Comparison of ENCODE assay signal across 18 cellular contexts in the genomic region with DNA sequence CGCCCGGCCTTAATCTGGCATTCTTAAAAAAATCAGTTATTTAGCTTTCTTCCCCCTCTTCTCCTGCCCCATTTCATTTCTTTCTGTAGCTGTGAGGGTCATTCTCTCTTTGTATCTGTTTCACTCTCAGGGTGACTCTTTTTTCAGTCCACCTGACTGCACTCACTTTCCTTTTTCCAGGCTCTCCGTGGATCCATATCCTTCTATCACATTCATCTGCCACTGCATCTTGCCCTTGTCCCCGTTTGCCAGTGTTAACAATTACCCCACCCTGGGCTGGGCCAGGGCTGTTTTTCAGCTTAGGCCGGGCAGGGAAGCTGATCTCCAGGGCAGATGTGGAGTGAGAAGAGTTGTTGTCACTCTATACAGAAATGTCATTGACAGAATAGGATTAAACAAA. TPM values are rescaled to one million over a fixed set of nuclear protein-coding genes. Genes with fewer than 3 reads are reported as not detected.
DNase-seq lines count a peak whose midpoint lies in the region; ATAC-seq and TF ChIP-seq lines count a peak whose summit lies in the region.
"Had no signal": no experiment of that assay in that cellular context is flagged by ENCODE, and none has a peak within 500 bp of the region (broad histone marks: within the 10 kb centered on the region; RNA-seq: fewer than 3 reads in every experiment).

No MANE protein-coding gene starts in this region.

- no peak for DNase-seq in MM.1S
- DNase-seq in adipocyte (ENCODE audit: low read depth) = no peak
- DNase-seq in left colon = no peak
- DNase-seq in central memory CD4-positive, alpha-beta T cell = no peak
- no peak for DNase-seq in NOMO-1 (lab: John Stamatoyannopoulos, UW; ENCODE audit: unreplicated experiment in 2 of 2)
- DNase-seq: DMS 273 treated with DMSO at 0.1 percent for 48 hours, GDM1, NCI-H1417 treated with DMSO at 0.1 percent for 48 hours, NCI-H1930, NCI-H446 treated with DMSO at 0.1 percent for 48 hours, NCI-H748 treated with DMSO at 0.1 percent for 48 hours, PC-9 had no signal

- no peak overlapping the region for H3K4me3 ChIP-seq in MM.1S (ENCODE audit: low read length)
- H3K4me3 ChIP-seq in adipocyte (ENCODE audit: low read length) = no peak overlapping the region
- H3K4me3 ChIP-seq in subcutaneous abdominal adipose tissue (ENCODE audit: low read depth in 1 of 5, low read length in 5 of 5) = no peak overlapping the region
- H3K4me3 ChIP-seq: GM12878, K562, PC-9 had no signal

- no peaks in the 10 kb centered on the region for H3K9me2 ChIP-seq in MM.1S (replicated peaks; ENCODE audit: insufficient read depth, low read length)

- peak overlapping the region; percentile 59; the same call in 1 of the 2 replicates for H3K4me2 ChIP-seq in MM.1S (ENCODE audit: low read depth, low read length)
- H3K4me2 ChIP-seq: PC-9 had no signal

- intact Hi-C loops in left colon (cut with DNase I, micrococcal nuclease) = loop anchor here in 1 of 2 donors (10.0 kb wide), 1 partner anchor 120 kb away; no protein-coding TSS in a partner anchor

- H3K4me1 ChIP-seq in MM.1S (ENCODE audit: low read length) = peaks cover 57% of the 10 kb centered on the region
- H3K4me1 ChIP-seq in adipocyte (ENCODE audit: control insufficient read depth, insufficient read depth, low read length) = peaks cover 14% of the 10 kb centered on the region
- peaks cover 5 to 39% (median 30%) of the 10 kb centered on the region in 5 donors for H3K4me1 ChIP-seq in subcutaneous abdominal adipose tissue (ENCODE audit: control insufficient read depth in 5 of 5, insufficient read depth in 5 of 5, low read length in 5 of 5)

- H3K36me3 ChIP-seq in MM.1S (replicated peaks; ENCODE audit: insufficient read depth, low read length) (no peaks in the 10 kb centered on the region), adipocyte (ENCODE audit: control insufficient read depth, insufficient read depth, low read length, severe bottlenecking) (no peaks in the 10 kb centered on the region), subcutaneous abdominal adipose tissue (ENCODE audit: control insufficient read depth in 5 of 5, insufficient read depth in 5 of 5, low read length in 5 of 5) (no peaks in the 10 kb centered on the region)

- peaks cover 93% of the 10 kb centered on the region for H3K79me2 ChIP-seq in MM.1S (ENCODE audit: low read length)

- H3K27me3 ChIP-seq in MM.1S (replicated peaks; ENCODE audit: insufficient read depth, low read length) (no peaks in the 10 kb centered on the region), adipocyte (replicated peaks; ENCODE audit: control insufficient read depth, insufficient read depth, low read length) (peaks cover 3% of the 10 kb centered on the region), subcutaneous abdominal adipose tissue (ENCODE audit: control insufficient read depth in 5 of 5, insufficient read depth in 4 of 5, low read length in 5 of 5) (peaks cover 0 to 4% (median 3%) of the 10 kb centered on the region in 5 donors)

- ATAC-seq in left colon = peak; percentile 73
- no peak for ATAC-seq in GM19324 (IDR thresholded peaks at IDR 0.05; ENCODE audit: low FRiP score, unreplicated experiment)
- no peak for ATAC-seq in HG03139 (IDR thresholded peaks at IDR 0.05; ENCODE audit: unreplicated experiment)
- ATAC-seq: GM12878, HCT116, K562 had no signal

- H4K20me1 ChIP-seq in MM.1S (ENCODE audit: insufficient read depth, low read length) = no peaks in the 10 kb centered on the region

- peaks cover 20% of the 10 kb centered on the region for H3F3A ChIP-seq in MM.1S (ENCODE audit: insufficient read depth, low read length)

- no peak overlapping the region for H2AFZ ChIP-seq in MM.1S (ENCODE audit: low read length)
- H2AFZ ChIP-seq: PC-9 had no signal

- TF ChIP-seq CTCF in MM.1S (IDR thresholded peaks at IDR 0.05; ENCODE audit: low read length) = no peak

- H3K27ac ChIP-seq in MM.1S (ENCODE audit: low read length) (peak overlapping the region; percentile 86), subcutaneous abdominal adipose tissue (ENCODE audit: low read depth, low read length) (peak overlapping the region; percentile 17)
- H3K27ac ChIP-seq: PC-9 had no signal

- H3K9ac ChIP-seq in MM.1S (ENCODE audit: low read length) (peak overlapping the region; percentile 17; the same call in 1 of the 2 replicates), adipocyte (ENCODE audit: low read length) (peak overlapping the region; percentile 1), subcutaneous abdominal adipose tissue (ENCODE audit: low read length in 5 of 5) (no peak overlapping the region)

- H3K9me3 ChIP-seq in MM.1S (replicated peaks; ENCODE audit: insufficient read depth, low read length) (no peaks in the 10 kb centered on the region), adipocyte (ENCODE audit: control insufficient read depth, low read length) (no peaks in the 10 kb centered on the region), subcutaneous abdominal adipose tissue (ENCODE audit: control insufficient read depth in 5 of 5, low read length in 5 of 5) (no peaks in the 10 kb centered on the region)

RNA-seq across cellular contexts. Expression of a gene that starts 7.7 kb away (rescaled TPM):
- total RNA-seq in left colon = 100 to 1,000 TPM in 1 of 2 donors, 10 to 100 TPM in 1; 24.8 to 175 TPM

Comparison
In these comparisons a context has a peak if more than half of its experiments do, and no peak if none do; other contexts are left out.
1. H3K9ac ChIP-seq: peak in MM.1S (single experiment) and adipocyte (single experiment); none in subcutaneous abdominal adipose tissue (0 of 5).